34 cellular contexts compared by ENCODE assay signal in the genomic region with DNA sequence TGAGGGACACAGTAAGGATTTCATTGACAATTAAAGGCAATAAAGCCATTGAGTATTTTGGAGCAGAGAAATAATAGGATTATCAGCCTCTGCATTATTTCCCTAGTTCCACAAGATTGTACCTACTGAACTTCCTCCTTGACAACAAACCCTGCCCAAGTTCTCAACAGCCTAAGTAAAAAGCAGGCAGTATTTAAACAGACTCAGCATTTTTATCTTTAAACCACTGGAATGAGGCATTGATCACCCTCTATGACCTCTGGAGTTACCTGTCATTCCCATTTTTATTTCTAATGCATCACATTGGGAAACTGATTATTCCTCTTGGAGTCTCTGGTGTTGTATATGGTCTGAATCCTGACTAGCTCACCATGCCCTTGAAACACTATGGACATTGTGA.
"Had no signal": no experiment of that assay in that cellular context is flagged by ENCODE, and none has a peak within 500 bp of the region (broad histone marks: within the 10 kb centered on the region; RNA-seq: fewer than 3 reads in every experiment).

No MANE protein-coding gene starts in this region.

- H3K36me3 ChIP-seq: adrenal gland, ascending aorta, brain microvascular endothelial cell, breast epithelium, cardiac muscle cell had no signal

- H3K4me1 ChIP-seq: adrenal gland, ascending aorta, body of pancreas, breast epithelium had no signal

- DNase-seq: activated effector memory CD4-positive, alpha-beta T cell treated with anti-CD3 and anti-CD28 coated beads, Interleukin-2, amount 50 U/mL, for 16 hours; activated effector memory CD4-positive, alpha-beta T cell treated with Interleukin-2 at 50 U/mL for 16 hours; activated gamma-delta T cell; activated gamma-delta T cell treated with Interleukin-2 at 50 U/mL for 16 hours; activated naive CD4-positive, alpha-beta T cell; activated naive CD4-positive, alpha-beta T cell treated with anti-CD3 and anti-CD28 coated beads for 36 hours; activated naive CD4-positive, alpha-beta T cell treated with anti-CD3 and anti-CD28 coated beads, Interleukin-2, amount 10 ng/mL, durations not matched to agents 7 days and 5 days; activated naive CD4-positive, alpha-beta T cell treated with anti-CD3 and anti-CD28 coated beads, Interleukin-2, amount 50 U/mL, for 16 hours; activated naive CD4-positive, alpha-beta T cell treated with Interleukin-2 at 50 U/mL for 16 hours; activated naive CD8-positive, alpha-beta T cell treated with anti-CD3 and anti-CD28 coated beads for 36 hours; activated naive CD8-positive, alpha-beta T cell treated with anti-CD3 and anti-CD28 coated beads, Interleukin-2, amount 10 ng/mL, durations not matched to agents 7 days and 5 days; activated naive CD8-positive, alpha-beta T cell treated with anti-CD3 and anti-CD28 coated beads, Interleukin-2, amount 50 U/mL, for 24 hours; activated T-cell treated with anti-CD3 and anti-CD28 coated beads, Interleukin-2, amount 50 U/mL, for 1 hour; activated T-cell treated with anti-CD3 and anti-CD28 coated beads, Interleukin-2, amount 50 U/mL, for 24 hours; activated T-cell treated with anti-CD3 and anti-CD28 coated beads, Interleukin-2, amount 50 U/mL, for 4 hours; activated T-cell treated with anti-CD3 and anti-CD28 coated beads, Interleukin-2, amount 50 U/mL, for 48 hours; activated T-cell treated with anti-CD3 and anti-CD28 coated beads, Interleukin-2, amount 50 U/mL, for 72 hours; adrenal gland; amniotic stem cell; amygdala; anterior cingulate cortex; aorta; body of pancreas; brain microvascular endothelial cell; caudate nucleus; central memory CD4-positive, alpha-beta T cell; cerebellar nuclear complex had no signal

- ATAC-seq: activated naive CD4-positive, alpha-beta T cell treated with anti-CD3 and anti-CD28 coated beads, Interleukin-2, amount 50 U/mL, for 72 hours; activated naive CD8-positive, alpha-beta T cell treated with anti-CD3 and anti-CD28 coated beads, Interleukin-2, amount 50 U/mL, for 24 hours; activated T-cell treated with anti-CD3 and anti-CD28 coated beads, Interleukin-2, amount 50 U/mL, for 4 hours; activated T-cell treated with anti-CD3 and anti-CD28 coated beads, Interleukin-2, amount 50 U/mL, for 72 hours; activated T-helper 17 cell treated with anti-CD3 and anti-CD28 coated beads, Interleukin-2, amount 50 U/mL, for 72 hours; body of pancreas had no signal

- FAIRE-seq: astrocyte, bronchial epithelial cell had no signal

- H3K9me3 ChIP-seq: adrenal gland, body of pancreas had no signal

- H3K4me3 ChIP-seq: adrenal gland, ascending aorta, body of pancreas, breast epithelium, cardiac muscle cell had no signal

- H3K27me3 ChIP-seq: adrenal gland, ascending aorta, body of pancreas, brain microvascular endothelial cell, breast epithelium, cardiac muscle cell had no signal

- H3K27ac ChIP-seq: adrenal gland, ascending aorta, body of pancreas, brain microvascular endothelial cell, breast epithelium, cardiac muscle cell had no signal
